In genomic region chr18:48476550-48476917, GRCh38 we compare ENCODE assay signal across 3 cellular contexts.
TF ChIP-seq lines count a peak whose summit lies in the region.

No MANE protein-coding gene starts in this region.

TF ChIP-seq in SK-N-SH, 30 proteins besides CTCF, POLR2A, EP300 and RAD21 (continued from another document):
- TF ChIP-seq IRF3 (IDR thresholded peaks at IDR 0.05; ENCODE audit: low read depth, low read length) (no peak), GABPA (IDR thresholded peaks at IDR 0.05; ENCODE audit: low read depth) (no peak), FOXJ3 (CRISPR knock-in tag; IDR thresholded peaks at IDR 0.05) (no peak)

TF ChIP-seq in SK-N-SH treated with all-trans-retinoic acid at 6 μM for 48 hours, 23 proteins besides CTCF, POLR2A, EP300 and RAD21 (continued from another document):
- TF ChIP-seq PATZ1 (CRISPR knock-in tag; IDR thresholded peaks at IDR 0.05; ENCODE audit: borderline replicate concordance) (no peak), ZFP30 (CRISPR knock-in tag; IDR thresholded peaks at IDR 0.05) (no peak), CSDC2 (CRISPR knock-in tag; IDR thresholded peaks at IDR 0.05) (no peak), OSR1 (CRISPR knock-in tag; IDR thresholded peaks at IDR 0.05) (no peak), ARNTL (CRISPR knock-in tag; IDR thresholded peaks at IDR 0.05; ENCODE audit: borderline replicate concordance, low read depth) (no peak), TSHZ2 (CRISPR knock-in tag; IDR thresholded peaks at IDR 0.05) (no peak), TCF4 (CRISPR knock-in tag; IDR thresholded peaks at IDR 0.05; ENCODE audit: borderline replicate concordance) (no peak), ZNF70 (CRISPR knock-in tag; IDR thresholded peaks at IDR 0.05) (no peak), ZFP3 (CRISPR knock-in tag; IDR thresholded peaks at IDR 0.05) (no peak), CSRNP3 (CRISPR knock-in tag; IDR thresholded peaks at IDR 0.05) (no peak), ISL1 (CRISPR knock-in tag; IDR thresholded peaks at IDR 0.05) (no peak), BACH2 (CRISPR knock-in tag; IDR thresholded peaks at IDR 0.05; ENCODE audit: borderline replicate concordance) (no peak), ZC3H10 (CRISPR knock-in tag; IDR thresholded peaks at IDR 0.05) (no peak)

TF ChIP-seq in A549, 52 proteins besides CTCF, POLR2A, EP300 and RAD21 (continued from another document):
- no peak for TF ChIP-seq HMGXB4 (CRISPR knock-in tag; IDR thresholded peaks at IDR 0.05; ENCODE audit: borderline replicate concordance)
TF ChIP-seq in A549: peak in this region for 0.
